In the genomic region with DNA sequence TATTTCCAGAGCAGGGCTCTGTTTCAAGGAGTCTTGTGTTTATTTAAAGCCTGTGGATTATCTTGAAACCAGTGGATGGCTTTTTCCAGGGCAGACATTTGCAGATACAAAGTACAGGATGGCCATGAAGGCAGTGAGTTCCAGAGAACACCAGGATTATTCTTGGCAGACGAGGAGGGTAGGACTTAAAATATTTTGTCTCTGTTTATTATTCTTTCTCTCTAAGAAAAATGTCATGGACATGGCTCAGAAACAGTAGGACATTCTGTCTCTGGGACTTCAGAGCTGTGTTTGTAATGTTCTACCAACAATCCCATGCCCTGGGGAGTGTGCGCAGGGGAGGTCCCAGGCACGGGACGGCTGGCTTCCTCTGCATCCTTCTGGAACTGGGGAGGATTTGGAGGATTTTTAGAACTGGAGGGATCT, we compare ENCODE assay signal across 16 cellular contexts.
A peak's percentile ranks its signal among the peaks of the same experiment; 100 is the strongest.
DNase-seq lines count a peak whose midpoint lies in the region; ATAC-seq and TF ChIP-seq lines count a peak whose summit lies in the region.
"Had no signal": no experiment of that assay in that cellular context is flagged by ENCODE, and none has a peak within 500 bp of the region (broad histone marks: within the 10 kb centered on the region; RNA-seq: fewer than 3 reads in every experiment).

No MANE protein-coding gene starts in this region.

- peak overlapping the region; percentile 54 for H3K27ac ChIP-seq in SJSA1
- H3K27ac ChIP-seq in suprapubic skin = no peak overlapping the region
- H3K27ac ChIP-seq: BLaER1 treated with 17β-estradiol and CSF1 and Interleukin-3, amounts not matched to agents 10 nM and 100 nM had no signal

- H3K9me3 ChIP-seq in SJSA1 (replicated peaks) (no peaks in the 10 kb centered on the region), suprapubic skin (no peaks in the 10 kb centered on the region)
- H3K9me3 ChIP-seq: BLaER1 treated with 17β-estradiol and CSF1 and Interleukin-3, amounts not matched to agents 10 nM and 100 nM had no signal

- peaks cover 52% of the 10 kb centered on the region for H3K4me1 ChIP-seq in SJSA1 (replicated peaks)
- peaks cover 10% of the 10 kb centered on the region for H3K4me1 ChIP-seq in suprapubic skin

- TF ChIP-seq CTCF in lower leg skin (IDR thresholded peaks at IDR 0.05) (no peak), suprapubic skin (IDR thresholded peaks at IDR 0.05) (no peak)

- H3K4me3 ChIP-seq in SJSA1 = no peak overlapping the region
- H3K4me3 ChIP-seq in lower leg skin (ENCODE audit: low read depth, poor library complexity, severe bottlenecking) = no peak overlapping the region
- H3K4me3 ChIP-seq in suprapubic skin = no peak overlapping the region
- H3K4me3 ChIP-seq: BLaER1 treated with 17β-estradiol and CSF1 and Interleukin-3, amounts not matched to agents 10 nM and 100 nM; skin epidermis had no signal

- in situ Hi-C loops in KBM-7 (cut with MboI; ENCODE audit: low pct_unique_long_range_greater_than_20kb, low sequenced_read_pairs) = no loop called here

- H3K27me3 ChIP-seq in SJSA1 (replicated peaks) = no peaks in the 10 kb centered on the region
- H3K27me3 ChIP-seq in suprapubic skin = no peaks in the 10 kb centered on the region

- H3K36me3 ChIP-seq in SJSA1 (peaks cover 24% of the 10 kb centered on the region), suprapubic skin (no peaks in the 10 kb centered on the region)

- DNase-seq in SJSA1 (ENCODE audit: low read depth in 1 of 2, low spot score in 2 of 2) (peak; percentile 71 to 80), fibroblast of peridontal ligament (ENCODE audit: extremely low read depth) (peak; percentile 33), lower leg skin (ENCODE audit: low spot score in 2 of 2) (peak; percentile 41 to 82), suprapubic skin (ENCODE audit: low spot score in 2 of 2) (no peak), C1 segment of cervical spinal cord (lab: John Stamatoyannopoulos, UW) (no peak), KBM-7 (no peak)
- DNase-seq: activated CD4-positive, alpha-beta T cell treated with anti-CD3 and anti-CD28 coated beads for 4 hours; activated T-cell treated with anti-CD3 and anti-CD28 coated beads, Interleukin-2, amount 50 U/mL, for 4 hours; natural killer cell; NCI-H1930; RPMI8226; T-helper 2 cell had no signal

- intact Hi-C loops in lower leg skin (cut with DNase I; ENCODE audit: low total_unique reads) = no loop called here

- ATAC-seq in GM18909 (IDR thresholded peaks at IDR 0.05; ENCODE audit: poor library complexity, unreplicated experiment) = no peak
- ATAC-seq in HG03342 (IDR thresholded peaks at IDR 0.05; ENCODE audit: unreplicated experiment) = no peak
- ATAC-seq: activated T-cell treated with anti-CD3 and anti-CD28 coated beads, Interleukin-2, amount 50 U/mL, for 4 hours; natural killer cell had no signal

- 29 to 67% methylated on average over 4 of the region's 4 CpGs for WGBS in lower leg skin, 2 donors
- 64% methylated on average over 4 of the region's 4 CpGs for WGBS in suprapubic skin

- TF ChIP-seq POLR2A in lower leg skin (IDR thresholded peaks at IDR 0.05) = no peak
- no peak for TF ChIP-seq POLR2A in suprapubic skin (IDR thresholded peaks at IDR 0.05)

- TF ChIP-seq EP300 in suprapubic skin (IDR thresholded peaks at IDR 0.05) = peak; percentile 91

Comparison
In these comparisons a context has a peak if more than half of its experiments do, and no peak if none do; other contexts are left out.
1. DNase-seq: peak in SJSA1 (2 of 2), fibroblast of peridontal ligament (single experiment) and lower leg skin (2 of 2); none in suprapubic skin (0 of 2), C1 segment of cervical spinal cord (0 of 14) and KBM-7 (single experiment).